Comparison of ENCODE assay signal across 16 cellular contexts in genomic region chr3:62632510-62633294, GRCh38.
DNase-seq lines count a peak whose midpoint lies in the region; ATAC-seq and TF ChIP-seq lines count a peak whose summit lies in the region.
"Had no signal": no experiment of that assay in that cellular context is flagged by ENCODE, and none has a peak within 500 bp of the region (broad histone marks: within the 10 kb centered on the region; RNA-seq: fewer than 3 reads in every experiment).

No MANE protein-coding gene starts in this region.

- POLR2A ChIA-PET in activated CD4-positive, alpha-beta T cell treated with anti-CD3 and anti-CD28 coated beads for 36 hours (lab: Charles Lee) = interaction anchor here (0.7 kb wide), 1 partner anchor 266 kb away, joined by 3 read pairs; no protein-coding TSS in a partner anchor

- H4K8ac ChIP-seq in mesendoderm (ENCODE audit: low read depth, low read length) = no peak overlapping the region

- no peak overlapping the region for H3K9ac ChIP-seq in mesendoderm (ENCODE audit: low read length)

- H3K56ac ChIP-seq in mesendoderm (ENCODE audit: low read length) = no peak overlapping the region

- H3K18ac ChIP-seq in mesendoderm (ENCODE audit: low read length) = no peak overlapping the region

- H2AK5ac ChIP-seq in mesendoderm (ENCODE audit: low read length) = no peak overlapping the region

- H3K4me3 Mint-ChIP-seq in activated CD4-positive, alpha-beta T cell treated with anti-CD3 and anti-CD28 coated beads for 36 hours = no peak overlapping the region
- H3K4me3 Mint-ChIP-seq: memory B cell had no signal

- no peaks in the 10 kb centered on the region for H3K4me1 ChIP-seq in mesendoderm (ENCODE audit: control insufficient read depth, low read depth, low read length)
- H3K4me1 ChIP-seq: spleen had no signal

- no peaks in the 10 kb centered on the region for H3K79me2 ChIP-seq in mesendoderm (ENCODE audit: control insufficient read depth, insufficient read depth, low read length)

- no peak overlapping the region for H3K23ac ChIP-seq in mesendoderm (ENCODE audit: low read length)

- WGBS in mesendoderm (ENCODE audit: extremely low coverage, insufficient coverage, low lambda C conversion rate) = no CpG with 5 or more reads among the region's 11 CpGs

- no peak overlapping the region for H2BK5ac ChIP-seq in mesendoderm (ENCODE audit: low read length)

- H3K27ac Mint-ChIP-seq in activated CD4-positive, alpha-beta T cell treated with anti-CD3 and anti-CD28 coated beads for 36 hours = no peak overlapping the region
- H3K27ac Mint-ChIP-seq: memory B cell had no signal

- H3K79me1 ChIP-seq in mesendoderm (ENCODE audit: low read length) = no peaks in the 10 kb centered on the region

- H2BK15ac ChIP-seq in mesendoderm (replicated peaks; ENCODE audit: low read depth) = no peak overlapping the region

- no peaks in the 10 kb centered on the region for H3K36me3 Mint-ChIP-seq in activated CD4-positive, alpha-beta T cell treated with anti-CD3 and anti-CD28 coated beads for 36 hours (ENCODE audit: low read depth)
- H3K36me3 Mint-ChIP-seq: memory B cell had no signal

- H4K5ac ChIP-seq in mesendoderm (ENCODE audit: low read length) = no peak overlapping the region

- 0 out of 2 replicates have a peak, but pooled peaks have one; percentile 3 for TF ChIP-seq CTCF in WI38 (IDR thresholded peaks at IDR 0.05; ENCODE audit: low read depth, low read length)

- no peak for ATAC-seq in activated CD4-positive, alpha-beta T cell treated with anti-CD3 and anti-CD28 coated beads for 36 hours

- H3K4me2 ChIP-seq in mesendoderm (ENCODE audit: low read length) = no peak overlapping the region

- no peaks in the 10 kb centered on the region for H3K4me1 Mint-ChIP-seq in activated CD4-positive, alpha-beta T cell treated with anti-CD3 and anti-CD28 coated beads for 36 hours
- H3K4me1 Mint-ChIP-seq: memory B cell had no signal

- no peaks in the 10 kb centered on the region for H3K27me3 ChIP-seq in mesendoderm (ENCODE audit: insufficient read depth, low read length, poor library complexity)
- H3K27me3 ChIP-seq: cardiac muscle cell, spleen had no signal

- H2BK120ac ChIP-seq in mesendoderm (ENCODE audit: low read depth, low read length) = no peak overlapping the region

- H3K9me3 Mint-ChIP-seq in activated CD4-positive, alpha-beta T cell treated with anti-CD3 and anti-CD28 coated beads for 36 hours (ENCODE audit: low read depth) = no peaks in the 10 kb centered on the region
- H3K9me3 Mint-ChIP-seq: memory B cell had no signal

- no peak overlapping the region for H3K27ac ChIP-seq in mesendoderm (ENCODE audit: low read depth, low read length)
- H3K27ac ChIP-seq: cardiac muscle cell, spleen had no signal

- no peaks in the 10 kb centered on the region for H3K36me3 ChIP-seq in mesendoderm (ENCODE audit: control insufficient read depth, insufficient read depth, low read length)
- H3K36me3 ChIP-seq: cardiac muscle cell, spleen had no signal

- intact Hi-C loops in activated CD4-positive, alpha-beta T cell treated with anti-CD3 and anti-CD28 coated beads for 36 hours (cut with DNase I, micrococcal nuclease) = no loop called here

- H3K27me3 Mint-ChIP-seq in activated CD4-positive, alpha-beta T cell treated with anti-CD3 and anti-CD28 coated beads for 36 hours = peaks cover 8% of the 10 kb centered on the region

- DNase-seq in NCI-H1417 (lab: John Stamatoyannopoulos, UW) (peak in 2 of 3 experiments; percentile 5 to 10), NCI-H1417 treated with DMSO at 0.1 percent for 48 hours (lab: John Stamatoyannopoulos, UW) (no peak), HCEC 1CT (peak; percentile 27), mesendoderm (peak; percentile 13), glomerular visceral epithelial cell (ENCODE audit: extremely low spot score) (no peak), RPMI8226 (no peak)
- no peak for DNase-seq in activated CD4-positive, alpha-beta T cell treated with anti-CD3 and anti-CD28 coated beads for 36 hours
- DNase-seq: activated naive CD4-positive, alpha-beta T cell; DMS53; MV-4-11; NCI-H446 treated with DMSO at 0.1 percent for 48 hours; nucleus accumbens; spleen had no signal

- H3K4ac ChIP-seq in mesendoderm (ENCODE audit: low read depth, low read length) = no peak overlapping the region

- CTCF ChIA-PET in activated CD4-positive, alpha-beta T cell treated with anti-CD3 and anti-CD28 coated beads for 36 hours (lab: Charles Lee) = interaction anchor here (0.6 kb wide), 1 partner anchor 1563 kb away, joined by 3 read pairs; no protein-coding TSS in a partner anchor

- H3K4me3 ChIP-seq in WI38 (ENCODE audit: low read depth, low read length) (no peak overlapping the region), mesendoderm (ENCODE audit: low read length) (no peak overlapping the region)
- H3K4me3 ChIP-seq: cardiac muscle cell, spleen had no signal

Comparison
In these comparisons a context has a peak if more than half of its experiments do, and no peak if none do; other contexts are left out.
1. DNase-seq: peak in NCI-H1417 (2 of 3), HCEC 1CT (single experiment) and mesendoderm (single experiment); none in NCI-H1417 treated with DMSO at 0.1 percent for 48 hours (single experiment), glomerular visceral epithelial cell (single experiment), activated CD4-positive, alpha-beta T cell treated with anti-CD3 and anti-CD28 coated beads for 36 hours (single experiment) and RPMI8226 (single experiment).